In genomic region chr1:19484793-19485361, GRCh38 we compare ENCODE assay signal across 1 cellular context.
TF ChIP-seq lines count a peak whose summit lies in the region.

No MANE protein-coding gene starts in this region.

TF ChIP-seq in HepG2, 621 proteins besides CTCF, POLR2A, EP300 and RAD21 (continued from another document):
- TF ChIP-seq PRDM10 (CRISPR knock-in tag; IDR thresholded peaks at IDR 0.05; ENCODE audit: low read depth) (no peak), ZNF552 (CRISPR knock-in tag; IDR thresholded peaks at IDR 0.05; ENCODE audit: borderline replicate concordance) (no peak), USF2 (IDR thresholded peaks at IDR 0.05; ENCODE audit: low read depth, low read length) (no peak), USF2 (CRISPR knock-in tag; IDR thresholded peaks at IDR 0.05; ENCODE audit: borderline replicate concordance) (no peak), ZNF737 (CRISPR knock-in tag; IDR thresholded peaks at IDR 0.05; ENCODE audit: borderline replicate concordance) (no peak), ZNF468 (CRISPR knock-in tag; IDR thresholded peaks at IDR 0.05) (0 out of 2 replicates have a peak, but pooled peaks have one; percentile 2), NCOR1 (IDR thresholded peaks at IDR 0.05; ENCODE audit: borderline replicate concordance, low read length) (no peak), ZFP36L1 (CRISPR knock-in tag; IDR thresholded peaks at IDR 0.05) (no peak), TRIM24 (CRISPR knock-in tag; IDR thresholded peaks at IDR 0.05) (no peak), ZNF709 (CRISPR knock-in tag; IDR thresholded peaks at IDR 0.05) (no peak; the same call in 1 of the 2 replicates), RXRA (CRISPR knock-in tag; IDR thresholded peaks at IDR 0.05) (no peak), GTF3A (CRISPR knock-in tag; conservative IDR thresholded peaks at IDR 0.05) (no peak), SCMH1 (CRISPR knock-in tag; IDR thresholded peaks at IDR 0.05; ENCODE audit: borderline replicate concordance) (no peak), ZSCAN29 (CRISPR knock-in tag; conservative IDR thresholded peaks at IDR 0.05) (no peak), HOXA3 (CRISPR knock-in tag; IDR thresholded peaks at IDR 0.05) (peak; percentile 44; the same call in 1 of the 2 replicates), ZNF225 (CRISPR knock-in tag; IDR thresholded peaks at IDR 0.05) (0 out of 2 replicates have a peak, but pooled peaks have one; percentile 26), ZBTB42 (CRISPR knock-in tag; IDR thresholded peaks at IDR 0.05) (no peak), KDM2A (CRISPR knock-in tag; IDR thresholded peaks at IDR 0.05; ENCODE audit: borderline replicate concordance, low read depth) (0 out of 2 replicates have a peak, but pooled peaks have one; percentile 21), ZNF761 (CRISPR knock-in tag; conservative IDR thresholded peaks at IDR 0.05) (no peak), GMEB1 (CRISPR knock-in tag; IDR thresholded peaks at IDR 0.05; ENCODE audit: borderline replicate concordance) (no peak), ZNF382 (CRISPR knock-in tag; IDR thresholded peaks at IDR 0.05; ENCODE audit: borderline replicate concordance) (no peak), ZFP37 (CRISPR knock-in tag; IDR thresholded peaks at IDR 0.05; ENCODE audit: borderline replicate concordance) (no peak), ZNF232 (CRISPR knock-in tag; IDR thresholded peaks at IDR 0.05; ENCODE audit: borderline replicate concordance) (no peak), SAFB2 (CRISPR knock-in tag; IDR thresholded peaks at IDR 0.05; ENCODE audit: borderline replicate concordance, low read depth) (no peak), SNRNP70 (IDR thresholded peaks at IDR 0.05; ENCODE audit: low read depth, low read length) (no peak), FOSL2 (CRISPR knock-in tag; IDR thresholded peaks at IDR 0.05) (no peak; the same call in 1 of the 2 replicates), ZBTB38 (CRISPR knock-in tag; IDR thresholded peaks at IDR 0.05) (peak; percentile 50; the same call in 1 of the 2 replicates), ZNF772 (CRISPR knock-in tag; IDR thresholded peaks at IDR 0.05) (no peak), ZNF235 (CRISPR knock-in tag; IDR thresholded peaks at IDR 0.05; ENCODE audit: borderline replicate concordance) (no peak), GFI1 (CRISPR knock-in tag; IDR thresholded peaks at IDR 0.05; ENCODE audit: borderline replicate concordance) (0 out of 2 replicates have a peak, but pooled peaks have one; percentile 10), MEF2D (CRISPR knock-in tag; IDR thresholded peaks at IDR 0.05) (no peak), BATF2 (CRISPR knock-in tag; IDR thresholded peaks at IDR 0.05) (no peak), ZNF501 (CRISPR knock-in tag; IDR thresholded peaks at IDR 0.05) (peak; percentile 50), ZNF766 (CRISPR knock-in tag; IDR thresholded peaks at IDR 0.05; ENCODE audit: borderline replicate concordance) (no peak), ZUFSP (CRISPR knock-in tag; IDR thresholded peaks at IDR 0.05; ENCODE audit: borderline replicate concordance) (no peak), DPF2 (CRISPR knock-in tag; IDR thresholded peaks at IDR 0.05; ENCODE audit: borderline replicate concordance, low read depth) (no peak)
- TF ChIP-seq, protein P1, sequence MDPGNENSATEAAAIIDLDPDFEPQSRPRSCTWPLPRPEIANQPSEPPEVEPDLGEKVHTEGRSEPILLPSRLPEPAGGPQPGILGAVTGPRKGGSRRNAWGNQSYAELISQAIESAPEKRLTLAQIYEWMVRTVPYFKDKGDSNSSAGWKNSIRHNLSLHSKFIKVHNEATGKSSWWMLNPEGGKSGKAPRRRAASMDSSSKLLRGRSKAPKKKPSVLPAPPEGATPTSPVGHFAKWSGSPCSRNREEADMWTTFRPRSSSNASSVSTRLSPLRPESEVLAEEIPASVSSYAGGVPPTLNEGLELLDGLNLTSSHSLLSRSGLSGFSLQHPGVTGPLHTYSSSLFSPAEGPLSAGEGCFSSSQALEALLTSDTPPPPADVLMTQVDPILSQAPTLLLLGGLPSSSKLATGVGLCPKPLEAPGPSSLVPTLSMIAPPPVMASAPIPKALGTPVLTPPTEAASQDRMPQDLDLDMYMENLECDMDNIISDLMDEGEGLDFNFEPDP (CRISPR knock-in tag; conservative IDR thresholded peaks at IDR 0.05), result no peak
- TF ChIP-seq, protein P2, sequence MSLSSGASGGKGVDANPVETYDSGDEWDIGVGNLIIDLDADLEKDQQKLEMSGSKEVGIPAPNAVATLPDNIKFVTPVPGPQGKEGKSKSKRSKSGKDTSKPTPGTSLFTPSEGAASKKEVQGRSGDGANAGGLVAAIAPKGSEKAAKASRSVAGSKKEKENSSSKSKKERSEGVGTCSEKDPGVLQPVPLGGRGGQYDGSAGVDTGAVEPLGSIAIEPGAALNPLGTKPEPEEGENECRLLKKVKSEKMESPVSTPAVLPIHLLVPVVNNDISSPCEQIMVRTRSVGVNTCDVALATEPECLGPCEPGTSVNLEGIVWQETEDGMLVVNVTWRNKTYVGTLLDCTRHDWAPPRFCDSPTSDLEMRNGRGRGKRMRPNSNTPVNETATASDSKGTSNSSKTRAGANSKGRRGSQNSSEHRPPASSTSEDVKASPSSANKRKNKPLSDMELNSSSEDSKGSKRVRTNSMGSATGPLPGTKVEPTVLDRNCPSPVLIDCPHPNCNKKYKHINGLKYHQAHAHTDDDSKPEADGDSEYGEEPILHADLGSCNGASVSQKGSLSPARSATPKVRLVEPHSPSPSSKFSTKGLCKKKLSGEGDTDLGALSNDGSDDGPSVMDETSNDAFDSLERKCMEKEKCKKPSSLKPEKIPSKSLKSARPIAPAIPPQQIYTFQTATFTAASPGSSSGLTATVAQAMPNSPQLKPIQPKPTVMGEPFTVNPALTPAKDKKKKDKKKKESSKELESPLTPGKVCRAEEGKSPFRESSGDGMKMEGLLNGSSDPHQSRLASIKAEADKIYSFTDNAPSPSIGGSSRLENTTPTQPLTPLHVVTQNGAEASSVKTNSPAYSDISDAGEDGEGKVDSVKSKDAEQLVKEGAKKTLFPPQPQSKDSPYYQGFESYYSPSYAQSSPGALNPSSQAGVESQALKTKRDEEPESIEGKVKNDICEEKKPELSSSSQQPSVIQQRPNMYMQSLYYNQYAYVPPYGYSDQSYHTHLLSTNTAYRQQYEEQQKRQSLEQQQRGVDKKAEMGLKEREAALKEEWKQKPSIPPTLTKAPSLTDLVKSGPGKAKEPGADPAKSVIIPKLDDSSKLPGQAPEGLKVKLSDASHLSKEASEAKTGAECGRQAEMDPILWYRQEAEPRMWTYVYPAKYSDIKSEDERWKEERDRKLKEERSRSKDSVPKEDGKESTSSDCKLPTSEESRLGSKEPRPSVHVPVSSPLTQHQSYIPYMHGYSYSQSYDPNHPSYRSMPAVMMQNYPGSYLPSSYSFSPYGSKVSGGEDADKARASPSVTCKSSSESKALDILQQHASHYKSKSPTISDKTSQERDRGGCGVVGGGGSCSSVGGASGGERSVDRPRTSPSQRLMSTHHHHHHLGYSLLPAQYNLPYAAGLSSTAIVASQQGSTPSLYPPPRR (CRISPR knock-in tag; IDR thresholded peaks at IDR 0.05; ENCODE audit: borderline replicate concordance), result 0 out of 2 replicates have a peak, but pooled peaks have one; percentile 45
- TF ChIP-seq, protein P3, sequence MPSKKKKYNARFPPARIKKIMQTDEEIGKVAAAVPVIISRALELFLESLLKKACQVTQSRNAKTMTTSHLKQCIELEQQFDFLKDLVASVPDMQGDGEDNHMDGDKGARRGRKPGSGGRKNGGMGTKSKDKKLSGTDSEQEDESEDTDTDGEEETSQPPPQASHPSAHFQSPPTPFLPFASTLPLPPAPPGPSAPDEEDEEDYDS (CRISPR knock-in tag; IDR thresholded peaks at IDR 0.05), result no peak
